23 cellular contexts compared by ENCODE assay signal in genomic region chrX:87679849-87680248, GRCh38.
DNase-seq lines count a peak whose midpoint lies in the region; ATAC-seq and TF ChIP-seq lines count a peak whose summit lies in the region.
"Had no signal": no experiment of that assay in that cellular context is flagged by ENCODE, and none has a peak within 500 bp of the region (broad histone marks: within the 10 kb centered on the region; RNA-seq: fewer than 3 reads in every experiment).

No MANE protein-coding gene starts in this region.

- H2AFZ ChIP-seq in GM23338, result no peak overlapping the region

- peaks cover 27% of the 10 kb centered on the region for H3K4me1 Mint-ChIP-seq in GM23338

- no peaks in the 10 kb centered on the region for H3K27me3 ChIP-seq in GM23338 (ENCODE audit: insufficient read depth)
- H3K27me3 ChIP-seq in NT2/D1 (ENCODE audit: insufficient read depth, insufficient read length), result no peaks in the 10 kb centered on the region

- H3K9me2 ChIP-seq in GM23338 (ENCODE audit: insufficient read depth), result no peaks in the 10 kb centered on the region
- H3K9me2 ChIP-seq: SK-N-SH had no signal

- H3K79me2 ChIP-seq in GM23338 (replicated peaks; ENCODE audit: insufficient read depth), result peaks cover 61% of the 10 kb centered on the region

- H3K9ac ChIP-seq in NT2/D1 (ENCODE audit: insufficient read length, low read depth), result no peak overlapping the region
- H3K9ac ChIP-seq: SK-N-SH had no signal

- H3K27ac ChIP-seq in GM23338 (ENCODE audit: low read depth), result peak overlapping the region; percentile 96
- H3K27ac ChIP-seq: HL-60 had no signal

- H3K4me1 ChIP-seq in GM23338 (ENCODE audit: insufficient read depth), result peaks cover 15% of the 10 kb centered on the region
- no peaks in the 10 kb centered on the region for H3K4me1 ChIP-seq in NT2/D1 (ENCODE audit: insufficient read depth, insufficient read length)

- DNase-seq in GM23338 (ENCODE audit: low spot score) (peak; percentile 80), NT2/D1 (ENCODE audit: low read depth, low spot score) (peak; percentile 42), iPS DF 4.7 (ENCODE audit: extremely low read depth, low spot score) (peak; percentile 49), iPS-NIHi7 (ENCODE audit: extremely low spot score) (peak; percentile 38), NCI-H2196 treated with DMSO at 0.1 percent for 48 hours (lab: John Stamatoyannopoulos, UW; ENCODE audit: unreplicated experiment) (no peak)
- DNase-seq in stimulated activated CD4-positive, alpha-beta T cell treated with anti-CD3 and anti-CD28 coated beads, Interleukin-2, amount 100 ng/mL, for 24 hours, result no peak
- DNase-seq: DMS153, DND-41, GOT3, Kasumi-1, MV-4-11, NCI-H1105, NCI-H1436 treated with DMSO at 0.1 percent for 48 hours, NCI-H187 treated with DMSO at 0.1 percent for 48 hours, NCI-H2107, NCI-H446, NCI-H524 treated with DMSO at 0.1 percent for 48 hours, NCI-H774, PC-3, SK-N-SH had no signal

- peak overlapping the region; percentile 57; the same call in 1 of the 2 replicates for H3K27ac Mint-ChIP-seq in GM23338

- H3K36me3 Mint-ChIP-seq in GM23338 (ENCODE audit: low read depth), result peaks cover 52% of the 10 kb centered on the region

- peak; percentile 98 for ATAC-seq in GM23338
- no peak for ATAC-seq in HG02870 (IDR thresholded peaks at IDR 0.05; ENCODE audit: unreplicated experiment)
- ATAC-seq: K562, PC-3 had no signal

- 0 out of 2 replicates have a peak, but pooled peaks cover 2% of the 10 kb centered on the region for H3F3A ChIP-seq in GM23338 (replicated peaks; ENCODE audit: low read depth)

- H3K9me3 ChIP-seq in NT2/D1 (ENCODE audit: insufficient read depth, low read length), result no peaks in the 10 kb centered on the region; the same call in 1 of the 2 replicates
- H3K9me3 ChIP-seq: SK-N-SH had no signal

- no peak overlapping the region; the same call in 2 of the 3 replicates for H3K4me3 Mint-ChIP-seq in GM23338

- H3K9me3 Mint-ChIP-seq in GM23338, result peaks cover 23% of the 10 kb centered on the region

- H3K4me3 ChIP-seq in GM23338 (no peak overlapping the region; the same call in 1 of the 2 replicates), NT2/D1 (ENCODE audit: insufficient read length, low read depth) (no peak overlapping the region)
- H3K4me3 ChIP-seq: K562 had no signal

- no peaks in the 10 kb centered on the region for H4K20me1 ChIP-seq in GM23338 (replicated peaks; ENCODE audit: insufficient read depth)

- no peak for TF ChIP-seq CTCF in GM23338 (conservative IDR thresholded peaks at IDR 0.05; ENCODE audit: low read depth in 2 of 2)

- peaks cover 11% of the 10 kb centered on the region for H3K27me3 Mint-ChIP-seq in GM23338 (ENCODE audit: insufficient read depth, low read depth, poor library complexity)

- peaks cover 3% of the 10 kb centered on the region; the same call in 1 of the 2 replicates for H3K36me3 ChIP-seq in GM23338 (ENCODE audit: insufficient read depth)
- H3K36me3 ChIP-seq in NT2/D1 (ENCODE audit: insufficient read depth, insufficient read length, low read length), result no peaks in the 10 kb centered on the region

- 0 out of 2 replicates have a peak overlapping the region, but pooled peaks have one; percentile 6 for H3K4me2 ChIP-seq in GM23338
- H3K4me2 ChIP-seq: SK-N-SH had no signal

TF ChIP-seq in GM23338, 12 proteins besides CTCF, POLR2A, EP300 and RAD21 (continues in another document):
- TF ChIP-seq EZH2phosphoT487 (IDR thresholded peaks at IDR 0.05; ENCODE audit: unreplicated experiment), result no peak
- TF ChIP-seq JUNB (IDR thresholded peaks at IDR 0.05; ENCODE audit: unreplicated experiment), result no peak
- TF ChIP-seq STAT1 (IDR thresholded peaks at IDR 0.05; ENCODE audit: unreplicated experiment), result no peak
- TF ChIP-seq, protein P1, sequence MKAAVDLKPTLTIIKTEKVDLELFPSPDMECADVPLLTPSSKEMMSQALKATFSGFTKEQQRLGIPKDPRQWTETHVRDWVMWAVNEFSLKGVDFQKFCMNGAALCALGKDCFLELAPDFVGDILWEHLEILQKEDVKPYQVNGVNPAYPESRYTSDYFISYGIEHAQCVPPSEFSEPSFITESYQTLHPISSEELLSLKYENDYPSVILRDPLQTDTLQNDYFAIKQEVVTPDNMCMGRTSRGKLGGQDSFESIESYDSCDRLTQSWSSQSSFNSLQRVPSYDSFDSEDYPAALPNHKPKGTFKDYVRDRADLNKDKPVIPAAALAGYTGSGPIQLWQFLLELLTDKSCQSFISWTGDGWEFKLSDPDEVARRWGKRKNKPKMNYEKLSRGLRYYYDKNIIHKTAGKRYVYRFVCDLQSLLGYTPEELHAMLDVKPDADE (IDR thresholded peaks at IDR 0.05), result no peak
- TF ChIP-seq, protein P2, sequence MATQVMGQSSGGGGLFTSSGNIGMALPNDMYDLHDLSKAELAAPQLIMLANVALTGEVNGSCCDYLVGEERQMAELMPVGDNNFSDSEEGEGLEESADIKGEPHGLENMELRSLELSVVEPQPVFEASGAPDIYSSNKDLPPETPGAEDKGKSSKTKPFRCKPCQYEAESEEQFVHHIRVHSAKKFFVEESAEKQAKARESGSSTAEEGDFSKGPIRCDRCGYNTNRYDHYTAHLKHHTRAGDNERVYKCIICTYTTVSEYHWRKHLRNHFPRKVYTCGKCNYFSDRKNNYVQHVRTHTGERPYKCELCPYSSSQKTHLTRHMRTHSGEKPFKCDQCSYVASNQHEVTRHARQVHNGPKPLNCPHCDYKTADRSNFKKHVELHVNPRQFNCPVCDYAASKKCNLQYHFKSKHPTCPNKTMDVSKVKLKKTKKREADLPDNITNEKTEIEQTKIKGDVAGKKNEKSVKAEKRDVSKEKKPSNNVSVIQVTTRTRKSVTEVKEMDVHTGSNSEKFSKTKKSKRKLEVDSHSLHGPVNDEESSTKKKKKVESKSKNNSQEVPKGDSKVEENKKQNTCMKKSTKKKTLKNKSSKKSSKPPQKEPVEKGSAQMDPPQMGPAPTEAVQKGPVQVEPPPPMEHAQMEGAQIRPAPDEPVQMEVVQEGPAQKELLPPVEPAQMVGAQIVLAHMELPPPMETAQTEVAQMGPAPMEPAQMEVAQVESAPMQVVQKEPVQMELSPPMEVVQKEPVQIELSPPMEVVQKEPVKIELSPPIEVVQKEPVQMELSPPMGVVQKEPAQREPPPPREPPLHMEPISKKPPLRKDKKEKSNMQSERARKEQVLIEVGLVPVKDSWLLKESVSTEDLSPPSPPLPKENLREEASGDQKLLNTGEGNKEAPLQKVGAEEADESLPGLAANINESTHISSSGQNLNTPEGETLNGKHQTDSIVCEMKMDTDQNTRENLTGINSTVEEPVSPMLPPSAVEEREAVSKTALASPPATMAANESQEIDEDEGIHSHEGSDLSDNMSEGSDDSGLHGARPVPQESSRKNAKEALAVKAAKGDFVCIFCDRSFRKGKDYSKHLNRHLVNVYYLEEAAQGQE (IDR thresholded peaks at IDR 0.05; ENCODE audit: unreplicated experiment), result no peak

Comparison
In these comparisons a context has a peak if more than half of its experiments do, and no peak if none do; other contexts are left out.
1. DNase-seq: peak in GM23338 (single experiment), NT2/D1 (single experiment), iPS DF 4.7 (single experiment) and iPS-NIHi7 (single experiment); none in NCI-H2196 treated with DMSO at 0.1 percent for 48 hours (single experiment) and stimulated activated CD4-positive, alpha-beta T cell treated with anti-CD3 and anti-CD28 coated beads, Interleukin-2, amount 100 ng/mL, for 24 hours (0 of 2).